Comparison of ENCODE assay signal across 23 cellular contexts in genomic region chr16:924806-925205, GRCh38. TPM values are rescaled to one million over a fixed set of nuclear protein-coding genes. Genes with fewer than 3 reads are reported as not detected.
"Had no signal": no experiment of that assay in that cellular context is flagged by ENCODE, and none has a peak within 500 bp of the region (broad histone marks: within the 10 kb centered on the region; RNA-seq: fewer than 3 reads in every experiment).

No MANE protein-coding gene starts in this region.

- H3K27me3 ChIP-seq: heart left ventricle, right lobe of liver, stomach, testis, thyroid gland, transverse colon, upper lobe of left lung, vagina had no signal

- H3K4me1 ChIP-seq: lower lobe of right lung, parathyroid adenoma, psoas muscle, right lobe of liver, testis, vagina had no signal

- FAIRE-seq: islet of Langerhans had no signal

- ATAC-seq: heart left ventricle; lower lobe of right lung; naive thymus-derived CD8-positive, alpha-beta T cell; psoas muscle; right lobe of liver; stimulated activated naive B cell treated with anti-CD40 and anti-IgM and Interleukin-4, amounts not matched to agents 10 μg/mL and 1 μg/mL and 100 μg/mL, for 72 hours; stimulated activated naive CD8-positive, alpha-beta T cell treated with anti-CD3 and anti-CD28 coated beads, Interleukin-15, Interleukin-2, amounts not matched to agents 100 U/mL and 50 U/mL, for 24 hours had no signal

- DNase-seq: hypothalamus; immature natural killer cell; lower lobe of right lung; mammary epithelial cell; nucleus accumbens; stimulated activated CD4-positive, alpha-beta T cell treated with anti-CD3 and anti-CD28 coated beads, Interleukin-12 subunit alpha, Interleukin-12 subunit beta, amount 100 ng/mL, for 4 hours; stimulated activated CD4-positive, alpha-beta T cell treated with anti-CD3 and anti-CD28 coated beads, Interleukin-15, amount 100 ng/mL, for 24 hours; stimulated activated CD4-positive, alpha-beta T cell treated with anti-CD3 and anti-CD28 coated beads, Interleukin-2, amount 100 ng/mL, for 24 hours; stimulated activated CD4-positive, alpha-beta T cell treated with anti-CD3 and anti-CD28 coated beads, Interleukin-4, amount 100 ng/mL, for 1 hour; stimulated activated naive B cell treated with anti-CD40 and anti-IgM and Interleukin-4, amounts not matched to agents 10 μg/mL and 1 μg/mL and 100 μg/mL, for 72 hours; stimulated activated naive CD8-positive, alpha-beta T cell treated with anti-CD3 and anti-CD28 coated beads, Interleukin-15, Interleukin-2, amounts not matched to agents 100 U/mL and 50 U/mL, for 24 hours; stomach; testis; thyroid gland; transverse colon had no signal

- H3K4me3 ChIP-seq: heart left ventricle, lower lobe of right lung, psoas muscle, right lobe of liver, stomach, testis, thyroid gland, transverse colon, upper lobe of left lung, vagina had no signal

- H3K9me3 ChIP-seq: lower lobe of right lung, psoas muscle, right lobe of liver, testis, thyroid gland, transverse colon, upper lobe of left lung, vagina had no signal

- H3K27ac ChIP-seq: heart left ventricle, lower lobe of right lung, parathyroid adenoma, psoas muscle, right lobe of liver, stomach, testis, thyroid gland, transverse colon, upper lobe of left lung, vagina had no signal

- H3K36me3 ChIP-seq: right lobe of liver, thyroid gland, transverse colon, vagina had no signal

- H3K9ac ChIP-seq: parathyroid adenoma had no signal

RNA-seq across cellular contexts. Expression of gene SOX8, which starts 56.8 kb away (rescaled TPM):
- polyA plus RNA-seq: mammary epithelial cell had no signal
